1 cellular context compared by ENCODE assay signal in the genomic region with DNA sequence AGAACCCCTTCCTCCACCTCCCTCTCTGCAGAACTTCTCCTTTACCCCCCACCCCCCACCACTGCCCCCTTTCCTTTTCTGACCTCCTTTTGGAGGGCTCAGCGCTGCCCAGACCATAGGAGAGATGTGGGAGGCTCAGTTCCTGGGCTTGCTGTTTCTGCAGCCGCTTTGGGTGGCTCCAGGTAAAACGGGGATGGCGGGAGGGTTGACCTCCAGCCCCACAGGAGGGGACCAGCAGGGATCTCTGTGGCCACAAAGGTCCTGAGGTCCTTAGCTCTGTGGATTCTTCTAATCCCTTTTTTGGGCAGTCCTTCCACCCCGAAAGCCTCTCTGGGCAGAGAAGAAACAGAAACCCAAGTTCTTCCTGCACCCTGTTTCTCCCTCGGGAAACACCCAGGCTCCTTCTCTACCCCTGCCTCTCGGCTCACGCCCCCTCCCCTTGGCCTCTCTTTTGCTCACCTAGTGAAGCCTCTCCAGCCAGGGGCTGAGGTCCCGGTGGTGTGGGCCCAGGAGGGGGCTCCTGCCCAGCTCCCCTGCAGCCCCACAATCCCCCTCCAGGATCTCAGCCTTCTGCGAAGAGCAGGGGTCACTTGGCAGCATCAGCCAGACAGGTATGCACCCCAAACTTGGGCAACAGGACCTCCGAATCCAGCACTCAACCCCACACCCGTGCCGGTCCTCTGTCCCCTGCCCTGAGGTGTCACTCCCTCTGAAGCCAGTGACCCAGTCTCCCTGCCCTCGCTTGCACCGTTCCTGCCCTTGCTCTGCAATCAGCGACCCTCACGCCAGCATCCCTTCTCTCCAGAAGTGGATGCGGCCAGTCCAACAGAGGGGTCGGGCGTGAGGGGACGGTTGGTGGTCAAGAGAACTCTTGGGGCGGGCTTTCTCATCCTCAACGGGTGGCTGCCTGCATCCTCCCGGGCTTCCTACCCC.
TF ChIP-seq lines count a peak whose summit lies in the region.

No MANE protein-coding gene starts in this region.

TF ChIP-seq in H1, 55 proteins besides CTCF, POLR2A, EP300 and RAD21:
- TF ChIP-seq CEBPB (IDR thresholded peaks at IDR 0.05; ENCODE audit: low read depth, low read length) = no peak
- TF ChIP-seq SP1 (IDR thresholded peaks at IDR 0.05; ENCODE audit: low read depth, low read length) = no peak
- TF ChIP-seq SUZ12 (IDR thresholded peaks at IDR 0.05; ENCODE audit: low read length) = peak; percentile 31; the same call in 1 of the 2 replicates
